Comparison of ENCODE assay signal across 8 cellular contexts in genomic region chr9:90141723-90142122, GRCh38.
DNase-seq lines count a peak whose midpoint lies in the region; ATAC-seq and TF ChIP-seq lines count a peak whose summit lies in the region.

No MANE protein-coding gene starts in this region.

- H3K27ac Mint-ChIP-seq in osteocyte (ENCODE audit: unreplicated experiment): no peak overlapping the region
- no peak overlapping the region for H3K27ac Mint-ChIP-seq in stimulated activated naive CD8-positive, alpha-beta T cell treated with anti-CD3 and anti-CD28 coated beads, Interleukin-15, amount 100 ng/mL, for 72 hours

- no peaks in the 10 kb centered on the region for H3K36me3 Mint-ChIP-seq in osteocyte (ENCODE audit: unreplicated experiment)

- ATAC-seq in HG03469 (IDR thresholded peaks at IDR 0.05; ENCODE audit: unreplicated experiment): no peak
- no peak for ATAC-seq in stimulated activated naive CD8-positive, alpha-beta T cell treated with anti-CD3 and anti-CD28 coated beads, Interleukin-15, amount 100 ng/mL, for 72 hours

- peak; percentile 11 for DNase-seq in A172 (ENCODE audit: low spot score)
- peak; percentile 18 for DNase-seq in H4 (ENCODE audit: low spot score)
- DNase-seq in NCI-H748 treated with DMSO at 0.1 percent for 48 hours (lab: John Stamatoyannopoulos, UW): peak; percentile 77
- peak; percentile 41 for DNase-seq in dermis blood vessel endothelial cell
- no peak for DNase-seq in osteocyte (ENCODE audit: extremely low spot score, unreplicated experiment)
- DNase-seq in EL: no peak
- DNase-seq in stimulated activated naive CD8-positive, alpha-beta T cell treated with anti-CD3 and anti-CD28 coated beads, Interleukin-15, amount 100 ng/mL, for 72 hours: no peak

- H3K27me3 Mint-ChIP-seq in osteocyte (ENCODE audit: unreplicated experiment): peaks cover 35% of the 10 kb centered on the region
- peaks cover 24% of the 10 kb centered on the region for H3K27me3 Mint-ChIP-seq in stimulated activated naive CD8-positive, alpha-beta T cell treated with anti-CD3 and anti-CD28 coated beads, Interleukin-15, amount 100 ng/mL, for 72 hours

- peak; percentile 67 for TF ChIP-seq CTCF in osteocyte (IDR thresholded peaks at IDR 0.05)

- no peaks in the 10 kb centered on the region for H3K9me3 Mint-ChIP-seq in osteocyte (ENCODE audit: unreplicated experiment)
- no peaks in the 10 kb centered on the region for H3K9me3 Mint-ChIP-seq in stimulated activated naive CD8-positive, alpha-beta T cell treated with anti-CD3 and anti-CD28 coated beads, Interleukin-15, amount 100 ng/mL, for 72 hours

- H3K4me1 Mint-ChIP-seq in osteocyte (ENCODE audit: unreplicated experiment): no peaks in the 10 kb centered on the region
- H3K4me1 Mint-ChIP-seq in stimulated activated naive CD8-positive, alpha-beta T cell treated with anti-CD3 and anti-CD28 coated beads, Interleukin-15, amount 100 ng/mL, for 72 hours: no peaks in the 10 kb centered on the region

- H3K4me3 Mint-ChIP-seq in osteocyte (ENCODE audit: unreplicated experiment): no peak overlapping the region
- H3K4me3 Mint-ChIP-seq in stimulated activated naive CD8-positive, alpha-beta T cell treated with anti-CD3 and anti-CD28 coated beads, Interleukin-15, amount 100 ng/mL, for 72 hours: no peak overlapping the region

Comparison
In these comparisons a context has a peak if more than half of its experiments do, and no peak if none do; other contexts are left out.
1. DNase-seq: peak in A172 (single experiment), H4 (single experiment), NCI-H748 treated with DMSO at 0.1 percent for 48 hours (single experiment) and dermis blood vessel endothelial cell (single experiment); none in osteocyte (single experiment), EL (single experiment) and stimulated activated naive CD8-positive, alpha-beta T cell treated with anti-CD3 and anti-CD28 coated beads, Interleukin-15, amount 100 ng/mL, for 72 hours (0 of 2).